ENCODE assay signal across 8 cellular contexts in genomic region chr9:34458013-34458966, GRCh38. TPM values are rescaled to one million over a fixed set of nuclear protein-coding genes. Genes with fewer than 3 reads are reported as not detected.
DNase-seq lines count a peak whose midpoint lies in the region; ATAC-seq and TF ChIP-seq lines count a peak whose summit lies in the region.

TSS of gene DNAI1 (plus strand) at chr9:34458805. CDS start at chr9:34459006, 201 bp downstream.
TSS of gene FAM219A (minus strand) at chr9:34458570. CDS start at chr9:34458263, 307 bp downstream.

- H3K4me1 ChIP-seq in gastroesophageal sphincter (peaks cover 0 to 47% (median 15%) of the 10 kb centered on the region in 3 donors), neutrophil (ENCODE audit: control insufficient read depth in 1 of 2, insufficient read depth in 1 of 2, low read depth in 1 of 2, low read length in 1 of 2) (peaks cover 22 to 27% of the 10 kb centered on the region in 2 experiments)

- H3K27me3 ChIP-seq in GM06990 (replicated peaks; ENCODE audit: control insufficient read depth, insufficient read depth, low read length) = peaks cover 1% of the 10 kb centered on the region
- H3K27me3 ChIP-seq in gastroesophageal sphincter = no peaks in the 10 kb centered on the region
- peaks cover 60% of the 10 kb centered on the region for H3K27me3 ChIP-seq in neutrophil

- DNase-seq in GM06990 (ENCODE audit: extremely low read depth, insufficient read length) = peak; percentile 95
- peak; percentile 100 for DNase-seq in NB4 (ENCODE audit: low read depth)
- peak; percentile 98 for DNase-seq in SK-N-DZ (ENCODE audit: low spot score)
- peak; percentile 98 for DNase-seq in activated naive CD4-positive, alpha-beta T cell treated with anti-CD3 and anti-CD28 coated beads, Interleukin-2, amount 50 U/mL, for 16 hours
- peak; percentile 79 to 100 (median 99) for DNase-seq in substantia nigra (lab: John Stamatoyannopoulos, UW)

- TF ChIP-seq POLR2A in NB4 (IDR thresholded peaks at IDR 0.05; ENCODE audit: extremely low read depth, insufficient read length) (peak; percentile 75), gastroesophageal sphincter (IDR thresholded peaks at IDR 0.05) (peak; percentile 84 to 85)

- ATAC-seq in HG02571 (IDR thresholded peaks at IDR 0.05; ENCODE audit: unreplicated experiment) (peak; percentile 94), gastroesophageal sphincter (peak; percentile 98)

- no peak for TF ChIP-seq CTCF in GM06990 (IDR thresholded peaks at IDR 0.05; ENCODE audit: insufficient read depth, low read length, poor library complexity, severe bottlenecking)
- no peak for TF ChIP-seq CTCF in NB4 (IDR thresholded peaks at IDR 0.05; ENCODE audit: low read depth, low read length)
- peak in 1 of 4 experiments; percentile 12 for TF ChIP-seq CTCF in gastroesophageal sphincter (IDR thresholded peaks at IDR 0.05)
- TF ChIP-seq CTCF in neutrophil (IDR thresholded peaks at IDR 0.05) = peak; percentile 62

- WGBS in gastroesophageal sphincter (ENCODE audit: low coverage in 1 of 2), 2 donors = 0% methylated on average over 11 of the region's 94 CpGs; no CpG with 5 or more reads in 1 of the 2 donors

- H3K4me3 ChIP-seq in GM06990 (replicated peaks; ENCODE audit: low read depth, low read length) = peak within 1 kb of the TSS; percentile 62
- H3K4me3 ChIP-seq in NB4 (ENCODE audit: low read depth, low read length) = peak within 1 kb of the TSS; percentile 62
- H3K4me3 ChIP-seq in gastroesophageal sphincter = peak within 1 kb of the TSS; percentile 69 to 90
- H3K4me3 ChIP-seq in neutrophil (ENCODE audit: low read depth in 1 of 2, low read length in 1 of 2) = peak within 1 kb of the TSS; percentile 72 to 80

- no peaks in the 10 kb centered on the region for H3K9me3 ChIP-seq in gastroesophageal sphincter
- no peaks in the 10 kb centered on the region for H3K9me3 ChIP-seq in neutrophil

- TF ChIP-seq EP300 in gastroesophageal sphincter (IDR thresholded peaks at IDR 0.05) = no peak

- H3K36me3 ChIP-seq in GM06990 (ENCODE audit: control insufficient read depth, insufficient read depth, low read length) (no peaks in the 10 kb centered on the region), gastroesophageal sphincter (no peaks in the 10 kb centered on the region), neutrophil (no peaks in the 10 kb centered on the region)

- peak within 1 kb of the TSS; percentile 34 to 93 (median 90) for H3K27ac ChIP-seq in gastroesophageal sphincter
- peak within 1 kb of the TSS; percentile 86 for H3K27ac ChIP-seq in neutrophil
- H3K27ac ChIP-seq in substantia nigra (ENCODE audit: low read depth, low read length, poor library complexity, severe bottlenecking) = peak within 1 kb of the TSS; percentile 47

RNA-seq across cellular contexts. Expression of gene DNAI1, which starts in this region (rescaled TPM):
- polyA plus RNA-seq in SK-N-DZ (2014; cell fraction: cytosol; rRNA removed) = 1.3 and 1.6 TPM in 2 replicates
- 12.6 and 21.7 TPM in 2 replicates for polyA plus RNA-seq in SK-N-DZ (2014; cell fraction: nucleus; rRNA removed)
- total RNA-seq in gastroesophageal sphincter = not detected

RNA-seq across cellular contexts. Expression of gene FAM219A, which starts in this region (rescaled TPM):
- polyA plus RNA-seq in SK-N-DZ (2014; cell fraction: cytosol; rRNA removed) = 29.1 and 34.2 TPM in 2 replicates
- polyA plus RNA-seq in SK-N-DZ (2014; cell fraction: nucleus; rRNA removed) = 27.9 and 30.5 TPM in 2 replicates
- total RNA-seq in gastroesophageal sphincter = 10 to 100 TPM; 11.2 to 18.4 (median 13.4) TPM

Comparison
In these comparisons a context has a peak if more than half of its experiments do, and no peak if none do; other contexts are left out.
1. Peak in every context shown above with its lines: DNase-seq, ATAC-seq, H3K4me3 ChIP-seq and H3K27ac ChIP-seq.